Comparison of ENCODE assay signal across 1 cellular context in genomic region chr1:15306352-15306751, GRCh38. TPM values are rescaled to one million over a fixed set of nuclear protein-coding genes. Genes with fewer than 3 reads are reported as not detected.
"Had no signal": no experiment of that assay in that cellular context is flagged by ENCODE, and none has a peak within 500 bp of the region (broad histone marks: within the 10 kb centered on the region; RNA-seq: fewer than 3 reads in every experiment).

No MANE protein-coding gene starts in this region.

RNA-seq across cellular contexts. Expression of gene FHAD1, which starts 59.3 kb away (rescaled TPM):
- total RNA-seq: vagina had no signal
